Comparison of ENCODE assay signal across 1 cellular context in genomic region chr9:94826644-94827410, GRCh38.
TF ChIP-seq lines count a peak whose summit lies in the region.

No MANE protein-coding gene starts in this region.

TF ChIP-seq in HepG2, 621 proteins besides CTCF, POLR2A, EP300 and RAD21 (continued from another document and continues in another):
- TF ChIP-seq LRRFIP1 (CRISPR knock-in tag; conservative IDR thresholded peaks at IDR 0.05), result no peak
- TF ChIP-seq ZNF335 (CRISPR knock-in tag; IDR thresholded peaks at IDR 0.05), result no peak
- TF ChIP-seq TBX2 (CRISPR knock-in tag; IDR thresholded peaks at IDR 0.05; ENCODE audit: borderline replicate concordance), result no peak
- TF ChIP-seq ZMYM4 (CRISPR knock-in tag; IDR thresholded peaks at IDR 0.05), result peak; percentile 76
- TF ChIP-seq ZNF234 (CRISPR knock-in tag; conservative IDR thresholded peaks at IDR 0.05), result no peak
- TF ChIP-seq ZNF878 (CRISPR knock-in tag; IDR thresholded peaks at IDR 0.05), result no peak
- 0 out of 2 replicates have a peak, but pooled peaks have one; percentile 20 for TF ChIP-seq ZBTB40 (IDR thresholded peaks at IDR 0.05)
- no peak for TF ChIP-seq ZBTB40 (CRISPR knock-in tag; IDR thresholded peaks at IDR 0.05)
- TF ChIP-seq E2F2 (CRISPR knock-in tag; IDR thresholded peaks at IDR 0.05; ENCODE audit: borderline replicate concordance), result no peak
- TF ChIP-seq, protein P1, sequence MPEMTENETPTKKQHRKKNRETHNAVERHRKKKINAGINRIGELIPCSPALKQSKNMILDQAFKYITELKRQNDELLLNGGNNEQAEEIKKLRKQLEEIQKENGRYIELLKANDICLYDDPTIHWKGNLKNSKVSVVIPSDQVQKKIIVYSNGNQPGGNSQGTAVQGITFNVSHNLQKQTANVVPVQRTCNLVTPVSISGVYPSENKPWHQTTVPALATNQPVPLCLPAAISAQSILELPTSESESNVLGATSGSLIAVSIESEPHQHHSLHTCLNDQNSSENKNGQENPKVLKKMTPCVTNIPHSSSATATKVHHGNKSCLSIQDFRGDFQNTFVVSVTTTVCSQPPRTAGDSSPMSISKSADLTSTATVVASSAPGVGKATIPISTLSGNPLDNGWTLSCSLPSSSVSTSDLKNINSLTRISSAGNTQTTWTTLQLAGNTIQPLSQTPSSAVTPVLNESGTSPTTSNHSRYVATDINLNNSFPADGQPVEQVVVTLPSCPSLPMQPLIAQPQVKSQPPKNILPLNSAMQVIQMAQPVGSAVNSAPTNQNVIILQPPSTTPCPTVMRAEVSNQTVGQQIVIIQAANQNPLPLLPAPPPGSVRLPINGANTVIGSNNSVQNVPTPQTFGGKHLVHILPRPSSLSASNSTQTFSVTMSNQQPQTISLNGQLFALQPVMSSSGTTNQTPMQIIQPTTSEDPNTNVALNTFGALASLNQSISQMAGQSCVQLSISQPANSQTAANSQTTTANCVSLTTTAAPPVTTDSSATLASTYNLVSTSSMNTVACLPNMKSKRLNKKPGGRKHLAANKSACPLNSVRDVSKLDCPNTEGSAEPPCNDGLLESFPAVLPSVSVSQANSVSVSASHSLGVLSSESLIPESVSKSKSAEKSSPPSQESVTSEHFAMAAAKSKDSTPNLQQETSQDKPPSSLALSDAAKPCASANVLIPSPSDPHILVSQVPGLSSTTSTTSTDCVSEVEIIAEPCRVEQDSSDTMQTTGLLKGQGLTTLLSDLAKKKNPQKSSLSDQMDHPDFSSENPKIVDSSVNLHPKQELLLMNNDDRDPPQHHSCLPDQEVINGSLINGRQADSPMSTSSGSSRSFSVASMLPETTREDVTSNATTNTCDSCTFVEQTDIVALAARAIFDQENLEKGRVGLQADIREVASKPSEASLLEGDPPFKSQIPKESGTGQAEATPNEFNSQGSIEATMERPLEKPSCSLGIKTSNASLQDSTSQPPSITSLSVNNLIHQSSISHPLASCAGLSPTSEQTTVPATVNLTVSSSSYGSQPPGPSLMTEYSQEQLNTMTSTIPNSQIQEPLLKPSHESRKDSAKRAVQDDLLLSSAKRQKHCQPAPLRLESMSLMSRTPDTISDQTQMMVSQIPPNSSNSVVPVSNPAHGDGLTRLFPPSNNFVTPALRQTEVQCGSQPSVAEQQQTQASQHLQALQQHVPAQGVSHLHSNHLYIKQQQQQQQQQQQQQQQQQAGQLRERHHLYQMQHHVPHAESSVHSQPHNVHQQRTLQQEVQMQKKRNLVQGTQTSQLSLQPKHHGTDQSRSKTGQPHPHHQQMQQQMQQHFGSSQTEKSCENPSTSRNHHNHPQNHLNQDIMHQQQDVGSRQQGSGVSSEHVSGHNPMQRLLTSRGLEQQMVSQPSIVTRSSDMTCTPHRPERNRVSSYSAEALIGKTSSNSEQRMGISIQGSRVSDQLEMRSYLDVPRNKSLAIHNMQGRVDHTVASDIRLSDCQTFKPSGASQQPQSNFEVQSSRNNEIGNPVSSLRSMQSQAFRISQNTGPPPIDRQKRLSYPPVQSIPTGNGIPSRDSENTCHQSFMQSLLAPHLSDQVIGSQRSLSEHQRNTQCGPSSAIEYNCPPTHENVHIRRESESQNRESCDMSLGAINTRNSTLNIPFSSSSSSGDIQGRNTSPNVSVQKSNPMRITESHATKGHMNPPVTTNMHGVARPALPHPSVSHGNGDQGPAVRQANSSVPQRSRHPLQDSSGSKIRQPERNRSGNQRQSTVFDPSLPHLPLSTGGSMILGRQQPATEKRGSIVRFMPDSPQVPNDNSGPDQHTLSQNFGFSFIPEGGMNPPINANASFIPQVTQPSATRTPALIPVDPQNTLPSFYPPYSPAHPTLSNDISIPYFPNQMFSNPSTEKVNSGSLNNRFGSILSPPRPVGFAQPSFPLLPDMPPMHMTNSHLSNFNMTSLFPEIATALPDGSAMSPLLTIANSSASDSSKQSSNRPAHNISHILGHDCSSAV (CRISPR knock-in tag; IDR thresholded peaks at IDR 0.05; ENCODE audit: borderline replicate concordance), result no peak
- TF ChIP-seq CBX2 (IDR thresholded peaks at IDR 0.05; ENCODE audit: low read depth, low read length), result no peak
- no peak for TF ChIP-seq CBX2 (CRISPR knock-in tag; IDR thresholded peaks at IDR 0.05; ENCODE audit: low read depth)
- TF ChIP-seq CEBPZ (IDR thresholded peaks at IDR 0.05; ENCODE audit: low read length), result no peak
- TF ChIP-seq HOXA3 (CRISPR knock-in tag; IDR thresholded peaks at IDR 0.05), result 0 out of 2 replicates have a peak, but pooled peaks have one; percentile 35
- TF ChIP-seq PRMT3 (CRISPR knock-in tag; IDR thresholded peaks at IDR 0.05; ENCODE audit: borderline replicate concordance, low read depth), result no peak
- TF ChIP-seq SNAI1 (CRISPR knock-in tag; IDR thresholded peaks at IDR 0.05; ENCODE audit: borderline replicate concordance), result no peak
- TF ChIP-seq ZNF280B (CRISPR knock-in tag; IDR thresholded peaks at IDR 0.05; ENCODE audit: borderline replicate concordance), result no peak
- no peak for TF ChIP-seq ZNF629 (CRISPR knock-in tag; conservative IDR thresholded peaks at IDR 0.05)
- TF ChIP-seq ZNF589 (CRISPR knock-in tag; conservative IDR thresholded peaks at IDR 0.05), result no peak
- TF ChIP-seq KAT8 (CRISPR knock-in tag; IDR thresholded peaks at IDR 0.05), result no peak
- TF ChIP-seq SALL1 (CRISPR knock-in tag; IDR thresholded peaks at IDR 0.05), result peak; percentile 73
- no peak for TF ChIP-seq ZNF562 (CRISPR knock-in tag; IDR thresholded peaks at IDR 0.05; ENCODE audit: borderline replicate concordance)
